15 cellular contexts compared by ENCODE assay signal in genomic region chr5:345404-346195, GRCh38. TPM values are rescaled to one million over a fixed set of nuclear protein-coding genes. Genes with fewer than 3 reads are reported as not detected.
A peak's percentile ranks its signal among the peaks of the same experiment; 100 is the strongest.
DNase-seq lines count a peak whose midpoint lies in the region; ATAC-seq and TF ChIP-seq lines count a peak whose summit lies in the region.
"Had no signal": no experiment of that assay in that cellular context is flagged by ENCODE, and none has a peak within 500 bp of the region (broad histone marks: within the 10 kb centered on the region; RNA-seq: fewer than 3 reads in every experiment).

No MANE protein-coding gene starts in this region.

- ATAC-seq in CD4-positive, alpha-beta T cell (ENCODE audit: poor library complexity) = no peak
- ATAC-seq in activated CD4-positive, CD25-positive, alpha-beta regulatory T cell treated with anti-CD3 and anti-CD28 coated beads, Interleukin-2, amount 50 U/mL, for 24 hours = no peak
- ATAC-seq in HG03432 (IDR thresholded peaks at IDR 0.05; ENCODE audit: unreplicated experiment) = no peak
- ATAC-seq: effector memory CD8-positive, alpha-beta T cell; left colon had no signal

- DNase-seq in Ammon's horn (ENCODE audit: low spot score) = peak; percentile 24
- DNase-seq in GM13977 (ENCODE audit: low spot score) = peak; percentile 26
- DNase-seq in activated CD8-positive, alpha-beta memory T cell treated with anti-CD3 and anti-CD28 coated beads, Interleukin-2, amount 50 U/mL, for 48 hours = peak; percentile 49
- DNase-seq in islet precursor cell = peak; percentile 56
- no peak for DNase-seq in CD4-positive, alpha-beta T cell
- DNase-seq in stimulated activated CD4-positive, alpha-beta T cell treated with anti-CD3 and anti-CD28 coated beads, Interleukin-12 subunit alpha, Interleukin-12 subunit beta, amount 100 ng/mL, for 4 hours = no peak
- DNase-seq: effector memory CD8-positive, alpha-beta T cell; left colon; NCI-H146; NCI-H526 treated with DMSO at 0.1 percent for 48 hours; nephron progenitor cell; SHP77 had no signal

- H3K36me3 Mint-ChIP-seq in CD4-positive, alpha-beta T cell (ENCODE audit: low read depth) = no peaks in the 10 kb centered on the region

- H3K27me3 Mint-ChIP-seq in CD4-positive, alpha-beta T cell = peaks cover 40% of the 10 kb centered on the region

- peaks cover 7% of the 10 kb centered on the region for H3K27me3 ChIP-seq in CD4-positive, alpha-beta T cell (ENCODE audit: control insufficient read depth, insufficient read depth, low read length)

- H3K4me1 Mint-ChIP-seq in CD4-positive, alpha-beta T cell (ENCODE audit: low read depth) = peaks cover 7% of the 10 kb centered on the region

- no peaks in the 10 kb centered on the region for H3K9me3 Mint-ChIP-seq in CD4-positive, alpha-beta T cell
- H3K9me3 Mint-ChIP-seq: effector memory CD8-positive, alpha-beta T cell had no signal

- H3K4me3 Mint-ChIP-seq in CD4-positive, alpha-beta T cell = no peak overlapping the region
- H3K4me3 Mint-ChIP-seq: nephron progenitor cell had no signal

- H3K9me3 ChIP-seq in CD4-positive, alpha-beta T cell (ENCODE audit: control insufficient read depth, low read length) = no peaks in the 10 kb centered on the region
- H3K9me3 ChIP-seq: suprapubic skin had no signal

- in situ Hi-C loops in GM13977 (cut with MboI; ENCODE audit: low pct_unique_long_range_greater_than_20kb, low sequenced_read_pairs, unreplicated experiment) = no loop called here

- no peak overlapping the region for H3K27ac ChIP-seq in CD4-positive, alpha-beta T cell (ENCODE audit: low read depth, low read length)
- H3K27ac ChIP-seq: suprapubic skin had no signal

- CTCF ChIA-PET in CD4-positive, alpha-beta T cell (lab: Charles Lee) = no interaction called here

- intact Hi-C loops in CD4-positive, alpha-beta T cell (cut with DNase I, micrococcal nuclease) = no loop called here

- no peak overlapping the region for H3K27ac Mint-ChIP-seq in CD4-positive, alpha-beta T cell
- H3K27ac Mint-ChIP-seq: nephron progenitor cell had no signal

- TF ChIP-seq CTCF in GM13977 (IDR thresholded peaks at IDR 0.05; ENCODE audit: extremely low read depth, insufficient read depth, missing control alignments) = no peak
- TF ChIP-seq CTCF in CD4-positive, alpha-beta T cell (IDR thresholded peaks at IDR 0.05) = no peak

- POLR2A ChIA-PET in CD4-positive, alpha-beta T cell (lab: Charles Lee) = interaction anchor here (1.3 kb wide), 1 partner anchor 26 kb away, joined by 4 read pairs; no protein-coding TSS in a partner anchor

RNA-seq across cellular contexts. Expression of gene AHRR, which starts 24.1 kb away (rescaled TPM):
- under 1 TPM; 0.45 to 0.63 TPM for total RNA-seq in CD4-positive, alpha-beta T cell

Comparison
In these comparisons a context has a peak if more than half of its experiments do, and no peak if none do; other contexts are left out.
1. DNase-seq: peak in Ammon's horn (single experiment), GM13977 (single experiment), activated CD8-positive, alpha-beta memory T cell treated with anti-CD3 and anti-CD28 coated beads, Interleukin-2, amount 50 U/mL, for 48 hours (single experiment) and islet precursor cell (single experiment); none in CD4-positive, alpha-beta T cell (0 of 10) and stimulated activated CD4-positive, alpha-beta T cell treated with anti-CD3 and anti-CD28 coated beads, Interleukin-12 subunit alpha, Interleukin-12 subunit beta, amount 100 ng/mL, for 4 hours (single experiment).